ENCODE assay signal across 9 cellular contexts in genomic region chr10:30058570-30059132, GRCh38. TPM values are rescaled to one million over a fixed set of nuclear protein-coding genes. Genes with fewer than 3 reads are reported as not detected.
DNase-seq lines count a peak whose midpoint lies in the region; ATAC-seq and TF ChIP-seq lines count a peak whose summit lies in the region.
"Had no signal": no experiment of that assay in that cellular context is flagged by ENCODE, and none has a peak within 500 bp of the region (broad histone marks: within the 10 kb centered on the region; RNA-seq: fewer than 3 reads in every experiment).

No MANE protein-coding gene starts in this region.

- peak overlapping the region; percentile 87 for H3K9ac ChIP-seq in adipocyte (ENCODE audit: low read length)

- H3K36me3 ChIP-seq in adipocyte (ENCODE audit: control insufficient read depth, insufficient read depth, low read length, severe bottlenecking) = no peaks in the 10 kb centered on the region
- no peaks in the 10 kb centered on the region for H3K36me3 ChIP-seq in stomach

- H3K9me3 ChIP-seq in adipocyte (ENCODE audit: control insufficient read depth, low read length) = no peaks in the 10 kb centered on the region
- H3K9me3 ChIP-seq in stomach = no peaks in the 10 kb centered on the region

- no peaks in the 10 kb centered on the region for H3K27me3 ChIP-seq in adipocyte (replicated peaks; ENCODE audit: control insufficient read depth, insufficient read depth, low read length)
- peaks cover 0 to 26% (median 9%) of the 10 kb centered on the region in 3 donors for H3K27me3 ChIP-seq in stomach

- H3K4me1 Mint-ChIP-seq in immature natural killer cell = peaks cover 7% of the 10 kb centered on the region in 2 donors

- no peak for TF ChIP-seq POLR2A in stomach (IDR thresholded peaks at IDR 0.05)

- H3K27ac ChIP-seq in stomach = peak overlapping the region; percentile 56 to 89 (median 79)
- H3K27ac ChIP-seq: 22Rv1 had no signal

- H3K36me3 Mint-ChIP-seq in immature natural killer cell = no peaks in the 10 kb centered on the region

- H3K4me1 ChIP-seq in adipocyte (ENCODE audit: control insufficient read depth, insufficient read depth, low read length) (peaks cover 63% of the 10 kb centered on the region), stomach (peaks cover 21 to 51% (median 41%) of the 10 kb centered on the region in 4 donors)

- DNase-seq in DMS 273 (lab: John Stamatoyannopoulos, UW; ENCODE audit: unreplicated experiment) (peak; percentile 33), DMS 273 treated with DMSO at 0.1 percent for 48 hours (lab: John Stamatoyannopoulos, UW) (no peak), adipocyte (ENCODE audit: low read depth) (peak; percentile 71), immature natural killer cell (peak in 1 of 3 donors; percentile 5), stomach (no peak), NOMO-1 treated with dmso at 0.1 percent for 144 hours (lab: John Stamatoyannopoulos, UW; ENCODE audit: unreplicated experiment) (no peak)

- TF ChIP-seq EP300 in stomach (IDR thresholded peaks at IDR 0.05) = no peak

- no peaks in the 10 kb centered on the region for H3K9me3 Mint-ChIP-seq in immature natural killer cell

- H3K4me3 ChIP-seq in adipocyte (ENCODE audit: low read length) = peak overlapping the region; percentile 83
- H3K4me3 ChIP-seq in stomach = peak overlapping the region; percentile 68 to 93 (median 81)

- intact Hi-C loops in stomach (cut with DNase I; ENCODE audit: low total_unique reads) = no loop called here

- H3K4me3 Mint-ChIP-seq in immature natural killer cell = peak overlapping the region; percentile 53 to 74 (median 67)

- no peak for ATAC-seq in GM21723 (IDR thresholded peaks at IDR 0.05; ENCODE audit: unreplicated experiment)
- no peak for ATAC-seq in HG03571 (IDR thresholded peaks at IDR 0.05; ENCODE audit: unreplicated experiment)

- no peak overlapping the region for H3K27ac Mint-ChIP-seq in immature natural killer cell

- WGBS in stomach, 5 donors = 13 to 32% (median 20%) methylated on average over 16 to 48 of the region's 48 CpGs

- H3K27me3 Mint-ChIP-seq in immature natural killer cell (ENCODE audit: low read depth in 3 of 3) = peaks cover 20 to 28% (median 27%) of the 10 kb centered on the region in 3 donors

- no peak for TF ChIP-seq CTCF in stomach (IDR thresholded peaks at IDR 0.05)

RNA-seq across cellular contexts. Expression of gene JCAD, which starts 0.7 kb away (rescaled TPM):
- polyA plus RNA-seq in immature natural killer cell (under 1 TPM in 1 of 3 donors, not detected in 2; 0.03 TPM), stomach (1 to 10 TPM; 1.6 to 2.2 (median 1.7) TPM)
- total RNA-seq in stomach = 10 to 100 TPM in 4 of 5 donors, 1 to 10 TPM in 1; 3.5 to 30.3 (median 20.2) TPM

Comparison
In these comparisons a context has a peak if more than half of its experiments do, and no peak if none do; other contexts are left out.
1. DNase-seq: peak in DMS 273 (single experiment) and adipocyte (single experiment); none in DMS 273 treated with DMSO at 0.1 percent for 48 hours (single experiment), stomach (single experiment) and NOMO-1 treated with dmso at 0.1 percent for 144 hours (single experiment).